ENCODE assay signal across 1 cellular context in genomic region chr19:15463865-15464371, GRCh38.
TF ChIP-seq lines count a peak whose summit lies in the region.

No MANE protein-coding gene starts in this region.

TF ChIP-seq in GM23338, 12 proteins besides CTCF, POLR2A, EP300 and RAD21 (continued from another document):
- no peak for TF ChIP-seq JUNB (IDR thresholded peaks at IDR 0.05; ENCODE audit: unreplicated experiment)
- TF ChIP-seq EZH2 (IDR thresholded peaks at IDR 0.05; ENCODE audit: low read depth, unreplicated experiment): no peak
- TF ChIP-seq ZNF114 (CRISPR knock-in tag; IDR thresholded peaks at IDR 0.05): no peak
- no peak for TF ChIP-seq POLR2AphosphoS5 (IDR thresholded peaks at IDR 0.05; ENCODE audit: low read depth)
- TF ChIP-seq ZNF462 (CRISPR knock-in tag; IDR thresholded peaks at IDR 0.05): no peak
- no peak for TF ChIP-seq STAT1 (IDR thresholded peaks at IDR 0.05; ENCODE audit: unreplicated experiment)
